In the genomic region with DNA sequence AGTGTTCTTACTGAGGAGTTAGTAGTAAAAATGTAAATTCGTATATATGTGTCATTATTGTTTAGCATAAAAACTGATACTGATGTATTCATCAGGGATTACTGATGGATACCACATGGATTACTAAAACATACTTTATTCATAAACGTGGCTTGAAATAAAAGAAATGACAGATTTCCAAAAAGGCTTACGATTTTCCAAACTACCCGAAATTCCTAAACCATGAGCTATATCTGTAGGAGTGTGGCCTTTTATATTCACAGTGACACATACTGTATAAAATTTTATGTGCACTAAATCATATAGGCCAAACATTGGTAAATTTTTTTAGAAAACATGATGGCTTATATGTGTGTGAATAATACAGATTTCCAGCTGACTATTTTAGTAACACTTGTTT, we compare ENCODE assay signal across 12 cellular contexts. TPM values are rescaled to one million over a fixed set of nuclear protein-coding genes. Genes with fewer than 3 reads are reported as not detected.
DNase-seq lines count a peak whose midpoint lies in the region; ATAC-seq and TF ChIP-seq lines count a peak whose summit lies in the region.
"Had no signal": no experiment of that assay in that cellular context is flagged by ENCODE, and none has a peak within 500 bp of the region (broad histone marks: within the 10 kb centered on the region; RNA-seq: fewer than 3 reads in every experiment).

No MANE protein-coding gene starts in this region.

- H3K9me3 ChIP-seq in PC-3 (ENCODE audit: low read length) (no peaks in the 10 kb centered on the region), endodermal cell (ENCODE audit: control insufficient read depth, low read length) (no peaks in the 10 kb centered on the region), psoas muscle (no peaks in the 10 kb centered on the region), left lung (no peaks in the 10 kb centered on the region)
- H3K9me3 ChIP-seq: spleen had no signal

- CTCF ChIA-PET in PC-3 (lab: Charles Lee), result interaction anchor here (0.6 to 1.6 kb wide), 3 partner anchors 43 to 80 kb away, joined by 3 to 10 read pairs (median 4); no protein-coding TSS in a partner anchor

- WGBS in endodermal cell (ENCODE audit: insufficient coverage in 1 of 2, insufficient read length in 1 of 2), 2 experiments, result 83 to 100% methylated on average over 1 to 4 of the region's 4 CpGs
- 58 to 68% (median 59%) methylated on average over 4 of the region's 4 CpGs for WGBS in psoas muscle, 3 donors

- H3K4me1 Mint-ChIP-seq in T-helper 1 cell treated with Interleukin-12 subunit alpha and Interleukin-12 subunit beta and Interleukin-4 antibody, amounts not matched to agents 30 μg/mL and 1 μg/mL, for 36 hours (ENCODE audit: low read depth), result peaks cover 62% of the 10 kb centered on the region
- peaks cover 58% of the 10 kb centered on the region for H3K4me1 Mint-ChIP-seq in endodermal cell

- no peaks in the 10 kb centered on the region for H3K27me3 ChIP-seq in PC-3 (ENCODE audit: low read length)
- H3K27me3 ChIP-seq in endodermal cell (ENCODE audit: control insufficient read depth, insufficient read depth, low read length, poor library complexity, severe bottlenecking), result no peaks in the 10 kb centered on the region
- no peaks in the 10 kb centered on the region for H3K27me3 ChIP-seq in psoas muscle (ENCODE audit: insufficient read depth in 3 of 3, low read length in 2 of 3)
- H3K27me3 ChIP-seq in left lung, result no peaks in the 10 kb centered on the region
- H3K27me3 ChIP-seq: spleen had no signal

- H3K4me1 ChIP-seq in PC-3 (ENCODE audit: insufficient read depth, low read length) (peaks cover 56% of the 10 kb centered on the region), endodermal cell (ENCODE audit: control insufficient read depth, insufficient read depth, low read length) (no peaks in the 10 kb centered on the region), psoas muscle (peaks cover 71% of the 10 kb centered on the region), left lung (peaks cover 15 to 84% of the 10 kb centered on the region in 2 donors)

- POLR2A ChIA-PET in PC-3 (lab: Charles Lee; ENCODE audit: unreplicated experiment), result interaction anchor here (0.6 to 1.0 kb wide), 2 partner anchors 55 to 80 kb away, joined by 3 to 9 read pairs; no protein-coding TSS in a partner anchor

- no peaks in the 10 kb centered on the region for H3K9me3 Mint-ChIP-seq in T-helper 1 cell treated with Interleukin-12 subunit alpha and Interleukin-12 subunit beta and Interleukin-4 antibody, amounts not matched to agents 30 μg/mL and 1 μg/mL, for 36 hours
- no peaks in the 10 kb centered on the region for H3K9me3 Mint-ChIP-seq in endodermal cell

- H3K36me3 ChIP-seq in PC-3 (ENCODE audit: low read depth, low read length) (peaks cover 27% of the 10 kb centered on the region), endodermal cell (ENCODE audit: control insufficient read depth, insufficient read depth, low read length) (peaks cover 21% of the 10 kb centered on the region), psoas muscle (ENCODE audit: insufficient read depth in 1 of 2, low read depth in 1 of 2) (no peaks in the 10 kb centered on the region), left lung (peaks cover 0 to 7% of the 10 kb centered on the region in 2 donors)

- H3K9ac ChIP-seq in PC-3 (ENCODE audit: low read length) (peak overlapping the region; percentile 92), endodermal cell (ENCODE audit: extremely low read depth, low read length, poor library complexity, severe bottlenecking) (no peak overlapping the region)

- peak overlapping the region; percentile 15 for H3K4me3 Mint-ChIP-seq in T-helper 1 cell treated with Interleukin-12 subunit alpha and Interleukin-12 subunit beta and Interleukin-4 antibody, amounts not matched to agents 30 μg/mL and 1 μg/mL, for 36 hours
- H3K4me3 Mint-ChIP-seq in endodermal cell, result no peak overlapping the region

- TF ChIP-seq CTCF in PC-3 (conservative IDR thresholded peaks at IDR 0.05; ENCODE audit: low read depth, low read length), result no peak
- no peak for TF ChIP-seq CTCF in endodermal cell (conservative IDR thresholded peaks at IDR 0.05)
- TF ChIP-seq CTCF in psoas muscle (IDR thresholded peaks at IDR 0.05), result no peak
- no peak for TF ChIP-seq CTCF in left lung (IDR thresholded peaks at IDR 0.05)

- H3K27me3 Mint-ChIP-seq in T-helper 1 cell treated with Interleukin-12 subunit alpha and Interleukin-12 subunit beta and Interleukin-4 antibody, amounts not matched to agents 30 μg/mL and 1 μg/mL, for 36 hours (ENCODE audit: low read depth), result no peaks in the 10 kb centered on the region
- H3K27me3 Mint-ChIP-seq in endodermal cell (ENCODE audit: insufficient read depth), result no peaks in the 10 kb centered on the region

- intact Hi-C loops in PC-3 (cut with micrococcal nuclease), result loop anchor here (1.0 to 5.0 kb wide), 6 partner anchors 34 to 132 kb away; partner anchors contain the start of genes EIF2A and SERP1
- intact Hi-C loops in psoas muscle (cut with DNase I), result loop anchor here (5.0 kb wide), 5 partner anchors 37 to 173 kb away; no protein-coding TSS in a partner anchor
- intact Hi-C loops in left lung (cut with DNase I), result no loop called here

- no TSS peak for BruUV-seq in PC-3 (replicated peaks; lab: Mats Ljungman, UMichigan)

- H3F3A ChIP-seq in PC-3 (ENCODE audit: low read length, unreplicated experiment), result peaks cover 6% of the 10 kb centered on the region

- peaks cover 30% of the 10 kb centered on the region for H3K36me3 Mint-ChIP-seq in T-helper 1 cell treated with Interleukin-12 subunit alpha and Interleukin-12 subunit beta and Interleukin-4 antibody, amounts not matched to agents 30 μg/mL and 1 μg/mL, for 36 hours (ENCODE audit: low read depth)
- peaks cover 18% of the 10 kb centered on the region for H3K36me3 Mint-ChIP-seq in endodermal cell (ENCODE audit: low read depth)

- DNase-seq in T-helper 1 cell (no peak), PC-3 (peak; percentile 90), endodermal cell (no peak), psoas muscle (no peak), left lung (no peak), substantia nigra (lab: John Stamatoyannopoulos, UW) (no peak)
- DNase-seq: activated CD4-positive, CD25-positive, alpha-beta regulatory T cell treated with anti-CD3 and anti-CD28 coated beads, Interleukin-2, amount 50 U/mL, for 72 hours; NCI-H510A; spleen had no signal

- no peaks in the 10 kb centered on the region for H3K9me2 ChIP-seq in PC-3 (replicated peaks; ENCODE audit: low read length)

- no peak overlapping the region for H3K27ac Mint-ChIP-seq in T-helper 1 cell treated with Interleukin-12 subunit alpha and Interleukin-12 subunit beta and Interleukin-4 antibody, amounts not matched to agents 30 μg/mL and 1 μg/mL, for 36 hours
- H3K27ac Mint-ChIP-seq in endodermal cell, result no peak overlapping the region

- H4K20me1 ChIP-seq in PC-3 (ENCODE audit: low read length), result peaks cover 92% of the 10 kb centered on the region

- H3K4me2 ChIP-seq in PC-3 (ENCODE audit: low read length), result peak overlapping the region; percentile 92

- H3K27ac ChIP-seq in PC-3 (ENCODE audit: low read length), result peak overlapping the region; percentile 65
- no peak overlapping the region for H3K27ac ChIP-seq in endodermal cell (ENCODE audit: low read depth, low read length)
- no peak overlapping the region for H3K27ac ChIP-seq in psoas muscle
- no peak overlapping the region for H3K27ac ChIP-seq in left lung
- no peak overlapping the region for H3K27ac ChIP-seq in substantia nigra (ENCODE audit: low read depth, low read length, poor library complexity, severe bottlenecking)
- H3K27ac ChIP-seq: 22Rv1, spleen had no signal

- ATAC-seq in PC-3, result peak; percentile 51
- ATAC-seq in psoas muscle, result no peak
- ATAC-seq in left lung, result no peak
- ATAC-seq in GM18498 (IDR thresholded peaks at IDR 0.05; ENCODE audit: unreplicated experiment), result no peak

- H3K4me3 ChIP-seq in PC-3 (ENCODE audit: low read length) (peak overlapping the region; percentile 87), endodermal cell (ENCODE audit: low read length) (peak overlapping the region; percentile 99), psoas muscle (peak overlapping the region; percentile 88), left lung (peak overlapping the region in 1 of 2 donors; percentile 86)

- no peak overlapping the region for H2AFZ ChIP-seq in PC-3 (ENCODE audit: low read length)

- peaks cover 100% of the 10 kb centered on the region for H3K79me2 ChIP-seq in PC-3 (ENCODE audit: low read length)

RNA-seq across cellular contexts. Expression of gene TSC22D2, which starts 6.9 kb away (rescaled TPM):
- total RNA-seq in PC-3 (2014; rRNA removed) (9.6 and 15.7 TPM in 2 replicates), endodermal cell (10 to 100 TPM; 25.6 to 29.1 TPM), psoas muscle (10 to 100 TPM; 29.7 to 63.6 (median 36.2) TPM), left lung (10 to 100 TPM; 25.9 to 46.6 TPM)
- 29.5 TPM for polyA plus RNA-seq in endodermal cell (2013, experiment 1 of 2)
- 30.2 TPM for polyA plus RNA-seq in endodermal cell (2013, experiment 2 of 2)
- polyA plus RNA-seq in psoas muscle, result 10 to 100 TPM; 10.4 to 22.8 (median 19.3) TPM

Comparison
In these comparisons a context has a peak if more than half of its experiments do, and no peak if none do; other contexts are left out.
1. intact Hi-C loops: an anchor here in PC-3 (1.0 to 5.0 kb wide) and psoas muscle (5.0 kb wide); none called in left lung.